20 cellular contexts compared by ENCODE assay signal in genomic region chr16:89386786-89387185, GRCh38.
DNase-seq lines count a peak whose midpoint lies in the region; ATAC-seq and TF ChIP-seq lines count a peak whose summit lies in the region.
"Had no signal": no experiment of that assay in that cellular context is flagged by ENCODE, and none has a peak within 500 bp of the region (broad histone marks: within the 10 kb centered on the region; RNA-seq: fewer than 3 reads in every experiment).

No MANE protein-coding gene starts in this region.

- no peak for DNase-seq in activated CD4-positive, alpha-beta T cell treated with anti-CD3 and anti-CD28 coated beads, Interleukin-2, amount 10 ng/mL, durations not matched to agents 24 days and 14 days
- DNase-seq in activated CD4-positive, alpha-beta T cell treated with anti-CD3 and anti-CD28 coated beads, Interleukin-2, amount 50 U/mL, for 1 hour: no peak
- no peak for DNase-seq in H9
- DNase-seq in chondrocyte (ENCODE audit: low spot score): peak; percentile 68
- no peak for DNase-seq in nephron progenitor cell
- DNase-seq in middle frontal gyrus (ENCODE audit: extremely low spot score, low spot score): no peak
- no peak for DNase-seq in aorta
- no peak for DNase-seq in DMS 273 treated with DMSO at 0.1 percent for 48 hours (lab: John Stamatoyannopoulos, UW)
- DNase-seq: EL; heart left ventricle; HFFc6; lower lobe of right lung; NCI-H1436 treated with DMSO at 0.1 percent for 48 hours; NCI-H2227 treated with DMSO at 0.1 percent for 48 hours; stimulated activated naive CD4-positive, alpha-beta T cell treated with Interleukin-2 at 50 U/mL for 16 hours had no signal

- peak overlapping the region; percentile 68 for H3K27ac Mint-ChIP-seq in activated CD4-positive, alpha-beta T cell treated with anti-CD3 and anti-CD28 coated beads, Interleukin-2, amount 10 ng/mL, durations not matched to agents 24 days and 14 days
- H3K27ac Mint-ChIP-seq in H9 (peak overlapping the region in 2 of 3 experiments; percentile 2 to 77; a peak in 2 of 7 replicates), chondrocyte (ENCODE audit: unreplicated experiment) (no peak overlapping the region), nephron progenitor cell (peak overlapping the region; percentile 82)
- H3K27ac Mint-ChIP-seq: HFFc6, nephron had no signal

- H4K20me1 ChIP-seq in H9 (ENCODE audit: control insufficient read depth, insufficient read depth, insufficient read length): no peaks in the 10 kb centered on the region

- H3K4ac ChIP-seq in H9 (ENCODE audit: low read depth, low read length): no peak overlapping the region

- H3K27me3 Mint-ChIP-seq in activated CD4-positive, alpha-beta T cell treated with anti-CD3 and anti-CD28 coated beads, Interleukin-2, amount 10 ng/mL, durations not matched to agents 24 days and 14 days: no peaks in the 10 kb centered on the region
- H3K27me3 Mint-ChIP-seq in H9 (ENCODE audit: low read depth) (no peaks in the 10 kb centered on the region), chondrocyte (ENCODE audit: low read depth) (no peaks in the 10 kb centered on the region), nephron progenitor cell (ENCODE audit: low read depth, poor library complexity) (no peaks in the 10 kb centered on the region)

- H3T11ph ChIP-seq in H9 (ENCODE audit: low read length): no peak overlapping the region

- no peaks in the 10 kb centered on the region for H3K9me3 ChIP-seq in H9 (ENCODE audit: control insufficient read depth, low read depth, low read length)
- no peaks in the 10 kb centered on the region for H3K9me3 ChIP-seq in aorta (ENCODE audit: control insufficient read depth, low read length)
- H3K9me3 ChIP-seq: heart left ventricle, lower lobe of right lung had no signal

- H3K4me1 Mint-ChIP-seq in activated CD4-positive, alpha-beta T cell treated with anti-CD3 and anti-CD28 coated beads, Interleukin-2, amount 10 ng/mL, durations not matched to agents 24 days and 14 days: peaks cover 51% of the 10 kb centered on the region
- H3K4me1 Mint-ChIP-seq in H9: peaks cover 33 to 46% of the 10 kb centered on the region in 2 experiments
- H3K4me1 Mint-ChIP-seq in chondrocyte (ENCODE audit: low read depth): peaks cover 54% of the 10 kb centered on the region
- H3K4me1 Mint-ChIP-seq in nephron progenitor cell: peaks cover 56% of the 10 kb centered on the region

- no peak overlapping the region for H2AFZ ChIP-seq in H9 (ENCODE audit: low read length)

- H3K27me3 ChIP-seq in H9 (ENCODE audit: insufficient read depth, low read length): no peaks in the 10 kb centered on the region
- no peaks in the 10 kb centered on the region for H3K27me3 ChIP-seq in aorta (ENCODE audit: control insufficient read depth in 1 of 2, insufficient read depth in 2 of 2, low read length in 1 of 2)
- H3K27me3 ChIP-seq: cardiac muscle cell, heart left ventricle had no signal

- no peak overlapping the region for H2BK120ac ChIP-seq in H9 (ENCODE audit: low read depth, low read length, poor library complexity, severe bottlenecking)

- no peak overlapping the region for H4K8ac ChIP-seq in H9 (replicated peaks; ENCODE audit: insufficient read length, low read depth, low read length)

- H4K91ac ChIP-seq in H9 (ENCODE audit: insufficient read length, low read depth, low read length): no peak overlapping the region

- no peak overlapping the region for H2BK12ac ChIP-seq in H9 (ENCODE audit: insufficient read length, low read depth, low read length)

- H3K14ac ChIP-seq in H9 (ENCODE audit: insufficient read depth, low read length): peak overlapping the region; percentile 35; the same call in 1 of the 2 replicates

- no peak overlapping the region for H3K18ac ChIP-seq in H9 (ENCODE audit: insufficient read length, low read depth, low read length)

- no peak overlapping the region for H4K5ac ChIP-seq in H9 (ENCODE audit: insufficient read length, low read depth, low read length)

- WGBS in H9 (ENCODE audit: extremely low coverage, insufficient read length, low lambda C conversion rate): no CpG with 5 or more reads among the region's 8 CpGs
- WGBS in aorta, 2 donors: 84 to 87% methylated on average over 8 of the region's 8 CpGs

- H3K9ac ChIP-seq in H9 (ENCODE audit: extremely low read depth, insufficient read length, low read length): no peak overlapping the region

- no peaks in the 10 kb centered on the region for H3K9me3 Mint-ChIP-seq in activated CD4-positive, alpha-beta T cell treated with anti-CD3 and anti-CD28 coated beads, Interleukin-2, amount 10 ng/mL, durations not matched to agents 24 days and 14 days
- H3K9me3 Mint-ChIP-seq in H9 (no peaks in the 10 kb centered on the region; a peak in 1 of 5 replicates), chondrocyte (ENCODE audit: low read depth) (no peaks in the 10 kb centered on the region), nephron progenitor cell (peaks cover 10% of the 10 kb centered on the region)
- H3K9me3 Mint-ChIP-seq: HFFc6, nephron had no signal

- H3K4me1 ChIP-seq in H9 (ENCODE audit: insufficient read depth, low read length): no peaks in the 10 kb centered on the region; the same call in 1 of the 2 replicates
- H3K4me1 ChIP-seq in aorta (ENCODE audit: control insufficient read depth in 1 of 2, insufficient read depth in 2 of 2, low read length in 2 of 2): no peaks in the 10 kb centered on the region

- peaks cover 21% of the 10 kb centered on the region for H3K36me3 Mint-ChIP-seq in activated CD4-positive, alpha-beta T cell treated with anti-CD3 and anti-CD28 coated beads, Interleukin-2, amount 10 ng/mL, durations not matched to agents 24 days and 14 days (ENCODE audit: low read depth)
- H3K36me3 Mint-ChIP-seq in H9 (ENCODE audit: insufficient read depth in 1 of 3, low read depth in 3 of 3) (peaks cover 4 to 9% (median 5%) of the 10 kb centered on the region in 3 experiments; a peak in 4 of 7 replicates), chondrocyte (ENCODE audit: low read depth) (no peaks in the 10 kb centered on the region), nephron progenitor cell (ENCODE audit: low read depth) (peaks cover 38% of the 10 kb centered on the region)

- no peaks in the 10 kb centered on the region for H3K79me1 ChIP-seq in H9 (ENCODE audit: insufficient read depth, low read depth, low read length, poor library complexity, severe bottlenecking)

- intact Hi-C loops in activated CD4-positive, alpha-beta T cell treated with anti-CD3 and anti-CD28 coated beads, Interleukin-2, amount 10 ng/mL, durations not matched to agents 24 days and 14 days (cut with micrococcal nuclease): no loop called here
- intact Hi-C loops in aorta (cut with DNase I): no loop called here

- peaks cover 73% of the 10 kb centered on the region for H3K79me2 ChIP-seq in H9 (ENCODE audit: insufficient read depth, low read length)

- H3K4me3 Mint-ChIP-seq in activated CD4-positive, alpha-beta T cell treated with anti-CD3 and anti-CD28 coated beads, Interleukin-2, amount 10 ng/mL, durations not matched to agents 24 days and 14 days: peak overlapping the region; percentile 30
- H3K4me3 Mint-ChIP-seq in H9: no peak overlapping the region
- H3K4me3 Mint-ChIP-seq in chondrocyte (ENCODE audit: unreplicated experiment): no peak overlapping the region
- peak overlapping the region; percentile 58 for H3K4me3 Mint-ChIP-seq in nephron progenitor cell
- H3K4me3 Mint-ChIP-seq: HFFc6, nephron had no signal

- no peak for ATAC-seq in aorta (ENCODE audit: low FRiP score)
- ATAC-seq: heart left ventricle, lower lobe of right lung, Panc1, SK-N-SH treated with all-trans-retinoic acid at 6 μM for 48 hours had no signal

- no peak for TF ChIP-seq CTCF in H9 (conservative IDR thresholded peaks at IDR 0.05)
- TF ChIP-seq CTCF in chondrocyte (IDR thresholded peaks at IDR 0.05): no peak
- no peak for TF ChIP-seq CTCF in nephron progenitor cell (IDR thresholded peaks at IDR 0.05)

- no peak overlapping the region for H3K4me3 ChIP-seq in aorta (ENCODE audit: low read length in 2 of 2)
- H3K4me3 ChIP-seq: cardiac muscle cell, heart left ventricle, lower lobe of right lung had no signal

- no peak overlapping the region for H2BK20ac ChIP-seq in H9 (ENCODE audit: low read depth, low read length, poor library complexity, severe bottlenecking)

- H3K36me3 ChIP-seq in aorta (ENCODE audit: control insufficient read depth in 1 of 2, insufficient read depth in 2 of 2, low read length in 1 of 2): no peaks in the 10 kb centered on the region
- H3K36me3 ChIP-seq: cardiac muscle cell, heart left ventricle, lower lobe of right lung had no signal

- no peak overlapping the region for H2BK5ac ChIP-seq in H9 (ENCODE audit: insufficient read length, low read length)

- no peak overlapping the region for H3K56ac ChIP-seq in H9 (ENCODE audit: insufficient read length, low read depth, low read length)

- H3K23ac ChIP-seq in H9 (ENCODE audit: insufficient read length, low read depth, low read length): no peak overlapping the region

- H3K4me2 ChIP-seq in H9 (ENCODE audit: insufficient read depth, insufficient read length, low read length): no peak overlapping the region

- H3K23me2 ChIP-seq in H9 (ENCODE audit: insufficient read length, low read depth, low read length, poor library complexity, severe bottlenecking): no peaks in the 10 kb centered on the region

- H2BK15ac ChIP-seq in H9 (ENCODE audit: low read depth, low read length): no peak overlapping the region

- no peak overlapping the region for H2AK5ac ChIP-seq in H9 (ENCODE audit: insufficient read length, low read length)

- no peak overlapping the region for H3K27ac ChIP-seq in H9 (ENCODE audit: insufficient read length, low read depth, low read length)
- H3K27ac ChIP-seq in aorta (ENCODE audit: low read depth in 1 of 2, low read length in 2 of 2): no peak overlapping the region
- H3K27ac ChIP-seq: C4-2B, cardiac muscle cell, heart left ventricle, lower lobe of right lung had no signal

Comparison
In these comparisons a context has a peak if more than half of its experiments do, and no peak if none do; other contexts are left out.
1. H3K4me3 Mint-ChIP-seq: peak in activated CD4-positive, alpha-beta T cell treated with anti-CD3 and anti-CD28 coated beads, Interleukin-2, amount 10 ng/mL, durations not matched to agents 24 days and 14 days (single experiment) and nephron progenitor cell (single experiment); none in H9 (0 of 2) and chondrocyte (single experiment).